Comparison of ENCODE assay signal across 2 cellular contexts in genomic region chr12:54196396-54196795, GRCh38.
TF ChIP-seq lines count a peak whose summit lies in the region.

No MANE protein-coding gene starts in this region.

TF ChIP-seq in IMR-90, 13 proteins besides CTCF, POLR2A, EP300 and RAD21 (continued from another document):
- TF ChIP-seq USF2 (IDR thresholded peaks at IDR 0.05; ENCODE audit: low read depth, low read length) (no peak), MAFK (IDR thresholded peaks at IDR 0.05; ENCODE audit: low read depth, low read length) (no peak), CEBPB (IDR thresholded peaks at IDR 0.05; ENCODE audit: low read depth, low read length) (no peak), BHLHE40 (IDR thresholded peaks at IDR 0.05; ENCODE audit: low read depth, low read length) (no peak), MAZ (IDR thresholded peaks at IDR 0.05; ENCODE audit: borderline replicate concordance, low read depth, low read length) (no peak), ELK1 (IDR thresholded peaks at IDR 0.05; ENCODE audit: borderline replicate concordance, low read depth, low read length) (no peak), FOS (IDR thresholded peaks at IDR 0.05; ENCODE audit: low read depth, low read length) (no peak)
TF ChIP-seq in IMR-90: peak in this region for 0.

TF ChIP-seq in WTC11, 78 proteins besides CTCF, POLR2A, EP300 and RAD21 (continued from another document):
- TF ChIP-seq STAT6 (CRISPR knock-in tag; conservative IDR thresholded peaks at IDR 0.05; ENCODE audit: low read depth) = no peak
- TF ChIP-seq GABPB1 (CRISPR knock-in tag; IDR thresholded peaks at IDR 0.05) = no peak
- no peak for TF ChIP-seq E2F5 (CRISPR knock-in tag; IDR thresholded peaks at IDR 0.05)
- no peak for TF ChIP-seq PRDM15 (CRISPR knock-in tag; IDR thresholded peaks at IDR 0.05)
- TF ChIP-seq MLX (CRISPR knock-in tag; IDR thresholded peaks at IDR 0.05) = no peak
- TF ChIP-seq NR2C2 (CRISPR knock-in tag; IDR thresholded peaks at IDR 0.05) = no peak
- TF ChIP-seq HMGXB4 (CRISPR knock-in tag; IDR thresholded peaks at IDR 0.05) = no peak
- TF ChIP-seq ZBTB21 (CRISPR knock-in tag; IDR thresholded peaks at IDR 0.05; ENCODE audit: borderline replicate concordance) = no peak
- TF ChIP-seq ZNF121 (CRISPR knock-in tag; IDR thresholded peaks at IDR 0.05) = no peak
- TF ChIP-seq NFATC4 (CRISPR knock-in tag; IDR thresholded peaks at IDR 0.05) = no peak
- no peak for TF ChIP-seq ZMAT4 (CRISPR knock-in tag; IDR thresholded peaks at IDR 0.05)
- TF ChIP-seq TP53 (CRISPR knock-in tag; IDR thresholded peaks at IDR 0.05) = no peak
- no peak for TF ChIP-seq AFF4 (CRISPR knock-in tag; IDR thresholded peaks at IDR 0.05; ENCODE audit: borderline replicate concordance)
- TF ChIP-seq SMAD3 (CRISPR knock-in tag; IDR thresholded peaks at IDR 0.05; ENCODE audit: borderline replicate concordance) = no peak
